ENCODE assay signal across 32 cellular contexts in genomic region chr20:940926-941325, GRCh38. TPM values are rescaled to one million over a fixed set of nuclear protein-coding genes. Genes with fewer than 3 reads are reported as not detected.
"Had no signal": no experiment of that assay in that cellular context is flagged by ENCODE, and none has a peak within 500 bp of the region (broad histone marks: within the 10 kb centered on the region; RNA-seq: fewer than 3 reads in every experiment).

No MANE protein-coding gene starts in this region.

- H3K4me3 Mint-ChIP-seq: activated CD4-positive, alpha-beta memory T cell treated with anti-CD3 and anti-CD28 coated beads, Interleukin-2, amount 10 ng/mL, durations not matched to agents 7 days and 5 days; activated CD4-positive, alpha-beta T cell treated with anti-CD3 and anti-CD28 coated beads, Interleukin-2, amount 10 ng/mL, durations not matched to agents 7 days and 5 days; activated naive CD4-positive, alpha-beta T cell treated with anti-CD3 and anti-CD28 coated beads, Interleukin-2, amount 10 ng/mL, durations not matched to agents 7 days and 5 days; activated naive CD8-positive, alpha-beta T cell treated with anti-CD3 and anti-CD28 coated beads, Interleukin-2, amount 10 ng/mL, durations not matched to agents 7 days and 5 days; central memory CD8-positive, alpha-beta T cell; effector memory CD8-positive, alpha-beta T cell had no signal

- H3K4me1 ChIP-seq: esophagus muscularis mucosa, foreskin keratinocyte, gastrocnemius medialis, heart left ventricle had no signal

- H3K9me3 Mint-ChIP-seq: activated CD4-positive, alpha-beta memory T cell treated with anti-CD3 and anti-CD28 coated beads, Interleukin-2, amount 10 ng/mL, durations not matched to agents 7 days and 5 days; activated CD4-positive, alpha-beta T cell treated with anti-CD3 and anti-CD28 coated beads, Interleukin-2, amount 10 ng/mL, durations not matched to agents 7 days and 5 days; activated naive CD4-positive, alpha-beta T cell treated with anti-CD3 and anti-CD28 coated beads, Interleukin-2, amount 10 ng/mL, durations not matched to agents 7 days and 5 days; activated naive CD4-positive, alpha-beta T cell treated with anti-CD3 and anti-CD28 coated beads, Interleukin-2, amount 50 U/mL, for 72 hours; central memory CD8-positive, alpha-beta T cell; effector memory CD8-positive, alpha-beta T cell had no signal

- H3K36me3 Mint-ChIP-seq: activated naive CD4-positive, alpha-beta T cell treated with anti-CD3 and anti-CD28 coated beads, Interleukin-2, amount 10 ng/mL, durations not matched to agents 7 days and 5 days; activated naive CD4-positive, alpha-beta T cell treated with anti-CD3 and anti-CD28 coated beads, Interleukin-2, amount 50 U/mL, for 72 hours; activated naive CD8-positive, alpha-beta T cell treated with anti-CD3 and anti-CD28 coated beads, Interleukin-2, amount 10 ng/mL, durations not matched to agents 7 days and 5 days had no signal

- H3K9me3 ChIP-seq: esophagus muscularis mucosa, gastrocnemius medialis, heart left ventricle had no signal

- H3K4me3 ChIP-seq: esophagus muscularis mucosa, gastrocnemius medialis, heart left ventricle had no signal

- DNase-seq: activated CD4-positive, alpha-beta memory T cell treated with anti-CD3 and anti-CD28 coated beads, Interleukin-2, amount 10 ng/mL, durations not matched to agents 7 days and 5 days; activated CD4-positive, alpha-beta T cell treated with anti-CD3 and anti-CD28 coated beads for 1 hour; activated CD4-positive, alpha-beta T cell treated with anti-CD3 and anti-CD28 coated beads for 4 hours; activated CD4-positive, alpha-beta T cell treated with anti-CD3 and anti-CD28 coated beads, Interleukin-2, amount 10 ng/mL, durations not matched to agents 7 days and 5 days; activated CD4-positive, alpha-beta T cell treated with anti-CD3 and anti-CD28 coated beads, Interleukin-2, amount 50 U/mL, for 4 hours; activated CD4-positive, CD25-positive, alpha-beta regulatory T cell; activated gamma-delta T cell; activated naive CD4-positive, alpha-beta T cell; activated naive CD4-positive, alpha-beta T cell treated with anti-CD3 and anti-CD28 coated beads, Interleukin-2, amount 10 ng/mL, durations not matched to agents 7 days and 5 days; activated naive CD8-positive, alpha-beta T cell treated with anti-CD3 and anti-CD28 coated beads, Interleukin-2, amount 10 ng/mL, durations not matched to agents 7 days and 5 days; activated T-cell treated with anti-CD3 and anti-CD28 coated beads, Interleukin-2, amount 50 U/mL, for 1 hour; activated T-cell treated with anti-CD3 and anti-CD28 coated beads, Interleukin-2, amount 50 U/mL, for 48 hours; amniotic stem cell; anterior cingulate cortex; brain microvascular endothelial cell; cortex of kidney; dermis blood vessel endothelial cell; effector CD4-positive, alpha-beta T cell; effector memory CD8-positive, alpha-beta T cell; erythroblast; foreskin keratinocyte; gastrocnemius medialis; glutamatergic neuron; heart left ventricle; T-helper 2 cell had no signal

- H3K27me3 ChIP-seq: brain microvascular endothelial cell, foreskin keratinocyte, gastrocnemius medialis had no signal

- FAIRE-seq: astrocyte, bronchial epithelial cell had no signal

- ATAC-seq: activated naive CD4-positive, alpha-beta T cell treated with anti-CD3 and anti-CD28 coated beads, Interleukin-2, amount 50 U/mL, for 72 hours; effector memory CD8-positive, alpha-beta T cell; foreskin keratinocyte; gastrocnemius medialis; heart left ventricle had no signal

- H3K27ac ChIP-seq: brain microvascular endothelial cell, esophagus muscularis mucosa, foreskin keratinocyte, gastrocnemius medialis, heart left ventricle had no signal

- H3K27ac Mint-ChIP-seq: activated CD4-positive, alpha-beta memory T cell treated with anti-CD3 and anti-CD28 coated beads, Interleukin-2, amount 10 ng/mL, durations not matched to agents 7 days and 5 days; activated CD4-positive, alpha-beta T cell treated with anti-CD3 and anti-CD28 coated beads, Interleukin-2, amount 10 ng/mL, durations not matched to agents 7 days and 5 days; activated naive CD4-positive, alpha-beta T cell treated with anti-CD3 and anti-CD28 coated beads, Interleukin-2, amount 10 ng/mL, durations not matched to agents 7 days and 5 days; activated naive CD4-positive, alpha-beta T cell treated with anti-CD3 and anti-CD28 coated beads, Interleukin-2, amount 50 U/mL, for 72 hours; activated naive CD8-positive, alpha-beta T cell treated with anti-CD3 and anti-CD28 coated beads, Interleukin-2, amount 10 ng/mL, durations not matched to agents 7 days and 5 days; effector memory CD8-positive, alpha-beta T cell had no signal

- H3K36me3 ChIP-seq: brain microvascular endothelial cell, esophagus muscularis mucosa, gastrocnemius medialis, heart left ventricle had no signal

- H3K4me1 Mint-ChIP-seq: activated CD4-positive, alpha-beta memory T cell treated with anti-CD3 and anti-CD28 coated beads, Interleukin-2, amount 10 ng/mL, durations not matched to agents 7 days and 5 days; activated CD4-positive, alpha-beta T cell treated with anti-CD3 and anti-CD28 coated beads, Interleukin-2, amount 10 ng/mL, durations not matched to agents 7 days and 5 days; activated naive CD4-positive, alpha-beta T cell treated with anti-CD3 and anti-CD28 coated beads, Interleukin-2, amount 10 ng/mL, durations not matched to agents 7 days and 5 days; activated naive CD8-positive, alpha-beta T cell treated with anti-CD3 and anti-CD28 coated beads, Interleukin-2, amount 10 ng/mL, durations not matched to agents 7 days and 5 days; central memory CD8-positive, alpha-beta T cell had no signal

RNA-seq across cellular contexts. Expression of gene ANGPT4, which starts 24.8 kb away (rescaled TPM):
- total RNA-seq: activated CD4-positive, alpha-beta memory T cell treated with anti-CD3 and anti-CD28 coated beads, Interleukin-2, amount 10 ng/mL, durations not matched to agents 7 days and 5 days; activated CD4-positive, alpha-beta T cell treated with anti-CD3 and anti-CD28 coated beads, Interleukin-2, amount 10 ng/mL, durations not matched to agents 7 days and 5 days; activated naive CD8-positive, alpha-beta T cell treated with anti-CD3 and anti-CD28 coated beads, Interleukin-2, amount 10 ng/mL, durations not matched to agents 7 days and 5 days; bronchial epithelial cell; cardiac septum; dermis blood vessel endothelial cell; foreskin keratinocyte; T-helper 1 cell treated with Interleukin-12 subunit alpha and Interleukin-12 subunit beta and Interleukin-4 antibody, amounts not matched to agents 30 ng/mL and 1 ng/mL, for 36 hours had no signal
- polyA plus RNA-seq: foreskin keratinocyte had no signal
